Comparison of ENCODE assay signal across 1 cellular context in the genomic region with DNA sequence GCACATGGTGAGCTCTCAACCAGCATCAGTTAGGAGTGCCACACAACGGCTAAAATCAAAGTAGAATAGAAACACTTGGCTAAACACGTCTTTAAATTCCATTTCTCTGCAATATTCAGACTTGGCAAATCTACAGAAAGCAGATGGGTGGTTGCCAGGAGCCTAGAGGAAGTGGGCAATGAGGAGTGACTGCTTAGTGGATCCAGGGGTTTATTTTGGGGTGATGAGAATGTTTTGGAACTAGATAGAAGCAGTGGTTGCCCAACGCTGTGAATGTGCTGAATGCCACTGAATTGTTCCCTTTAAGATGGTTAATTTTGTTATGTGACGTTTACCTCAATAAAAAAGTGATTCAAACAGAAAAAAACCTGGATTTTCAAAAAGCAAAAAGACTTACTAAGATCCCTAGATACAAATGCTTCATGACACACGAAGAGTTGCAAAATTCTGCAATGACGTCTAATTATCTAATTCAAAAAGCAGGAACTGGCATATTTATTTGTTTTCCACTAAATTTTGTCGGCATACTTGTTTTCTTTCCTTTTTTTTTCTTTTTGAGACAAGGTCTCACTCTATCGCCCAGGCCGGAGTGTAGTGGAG.
TF ChIP-seq lines count a peak whose summit lies in the region.

No MANE protein-coding gene starts in this region.

TF ChIP-seq in SK-N-SH treated with all-trans-retinoic acid at 6 μM for 48 hours, 23 proteins besides CTCF, POLR2A, EP300 and RAD21 (continued from another document):
- TF ChIP-seq, protein P1, sequence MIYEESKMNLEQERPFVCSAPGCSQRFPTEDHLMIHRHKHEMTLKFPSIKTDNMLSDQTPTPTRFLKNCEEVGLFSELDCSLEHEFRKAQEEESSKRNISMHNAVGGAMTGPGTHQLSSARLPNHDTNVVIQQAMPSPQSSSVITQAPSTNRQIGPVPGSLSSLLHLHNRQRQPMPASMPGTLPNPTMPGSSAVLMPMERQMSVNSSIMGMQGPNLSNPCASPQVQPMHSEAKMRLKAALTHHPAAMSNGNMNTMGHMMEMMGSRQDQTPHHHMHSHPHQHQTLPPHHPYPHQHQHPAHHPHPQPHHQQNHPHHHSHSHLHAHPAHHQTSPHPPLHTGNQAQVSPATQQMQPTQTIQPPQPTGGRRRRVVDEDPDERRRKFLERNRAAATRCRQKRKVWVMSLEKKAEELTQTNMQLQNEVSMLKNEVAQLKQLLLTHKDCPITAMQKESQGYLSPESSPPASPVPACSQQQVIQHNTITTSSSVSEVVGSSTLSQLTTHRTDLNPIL (CRISPR knock-in tag; IDR thresholded peaks at IDR 0.05; ENCODE audit: low read depth), result no peak
- no peak for TF ChIP-seq TCF4 (CRISPR knock-in tag; IDR thresholded peaks at IDR 0.05; ENCODE audit: borderline replicate concordance)
- no peak for TF ChIP-seq ZFP30 (CRISPR knock-in tag; IDR thresholded peaks at IDR 0.05)
- no peak for TF ChIP-seq ZNF70 (CRISPR knock-in tag; IDR thresholded peaks at IDR 0.05)
- TF ChIP-seq GLIS3 (CRISPR knock-in tag; IDR thresholded peaks at IDR 0.05), result no peak
TF ChIP-seq in SK-N-SH treated with all-trans-retinoic acid at 6 μM for 48 hours: peak in this region for 0.
